Comparison of ENCODE assay signal across 12 cellular contexts in the genomic region with DNA sequence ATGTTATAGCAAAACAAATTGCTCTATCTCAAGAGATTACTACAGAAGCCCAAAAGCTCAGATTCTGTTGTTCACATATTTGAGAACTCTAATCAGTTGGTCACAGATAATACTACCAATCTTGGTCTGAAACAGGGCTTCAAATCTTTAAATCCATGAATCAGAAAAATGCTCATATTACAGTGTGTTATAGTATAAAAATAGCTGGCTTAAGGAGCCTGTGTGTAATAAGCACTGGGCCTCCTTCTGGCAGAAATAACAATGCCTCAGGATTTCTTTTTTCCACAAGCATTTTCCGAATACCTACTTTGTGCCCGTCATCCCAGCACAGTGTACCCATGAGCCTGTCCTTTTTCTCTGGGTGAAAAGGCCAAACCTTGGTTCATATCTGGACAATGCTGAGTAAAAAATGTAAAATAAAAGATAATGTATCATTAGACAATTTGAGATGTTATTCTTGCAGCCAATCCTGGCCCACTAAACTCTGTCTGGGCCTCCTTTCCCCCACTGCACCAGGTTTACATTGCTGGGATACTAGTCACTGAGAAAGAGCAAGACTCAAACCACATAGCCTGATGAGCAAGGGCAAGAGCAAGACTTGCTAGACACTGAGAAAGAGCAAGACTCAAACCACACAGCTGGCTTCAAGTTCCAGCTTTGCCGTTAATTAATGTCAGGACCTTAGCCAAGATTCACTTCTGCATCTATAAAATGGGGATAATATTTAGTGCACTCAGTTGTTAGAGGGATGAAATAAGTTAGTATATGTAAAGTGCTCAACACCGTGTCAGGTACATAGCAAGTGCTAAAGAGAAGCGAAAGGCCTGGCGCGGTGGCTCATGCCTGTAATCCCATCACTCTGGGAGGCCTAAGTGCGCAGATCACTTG. TPM values are rescaled to one million over a fixed set of nuclear protein-coding genes. Genes with fewer than 3 reads are reported as not detected.
DNase-seq lines count a peak whose midpoint lies in the region; ATAC-seq and TF ChIP-seq lines count a peak whose summit lies in the region.
"Had no signal": no experiment of that assay in that cellular context is flagged by ENCODE, and none has a peak within 500 bp of the region (broad histone marks: within the 10 kb centered on the region; RNA-seq: fewer than 3 reads in every experiment).

No MANE protein-coding gene starts in this region.

- no peaks in the 10 kb centered on the region for H3K36me3 ChIP-seq in CD4-positive, alpha-beta memory T cell (ENCODE audit: insufficient read depth, low read length)
- H3K36me3 ChIP-seq in naive thymus-derived CD4-positive, alpha-beta T cell (ENCODE audit: control insufficient read depth in 2 of 3, insufficient read depth in 3 of 3, low read length in 3 of 3), result peaks cover 0 to 15% (median 3%) of the 10 kb centered on the region in 3 experiments
- peaks cover 3% of the 10 kb centered on the region for H3K36me3 ChIP-seq in suprapubic skin
- H3K36me3 ChIP-seq in heart left ventricle, result peaks cover 0 to 13% (median 8%) of the 10 kb centered on the region in 9 donors
- peaks cover 0 to 3% of the 10 kb centered on the region in 2 donors for H3K36me3 ChIP-seq in left lung

- no peak overlapping the region for H3K4me3 ChIP-seq in CD4-positive, alpha-beta memory T cell (ENCODE audit: low read length in 2 of 2)
- no peak overlapping the region for H3K4me3 ChIP-seq in naive thymus-derived CD4-positive, alpha-beta T cell (ENCODE audit: low read length)
- H3K4me3 ChIP-seq in suprapubic skin (no peak overlapping the region), heart left ventricle (no peak overlapping the region), left lung (no peak overlapping the region)

- H3K4me1 Mint-ChIP-seq in CD4-positive, alpha-beta memory T cell, result peaks cover 28 to 62% (median 43%) of the 10 kb centered on the region in 4 donors
- peaks cover 17 to 29% (median 19%) of the 10 kb centered on the region in 3 donors for H3K4me1 Mint-ChIP-seq in IgD-negative memory B cell
- H3K4me1 Mint-ChIP-seq in naive thymus-derived CD4-positive, alpha-beta T cell, result peaks cover 26 to 70% (median 63%) of the 10 kb centered on the region in 7 donors

- H3K27me3 ChIP-seq in CD4-positive, alpha-beta memory T cell (ENCODE audit: insufficient read depth, low read length), result no peaks in the 10 kb centered on the region
- H3K27me3 ChIP-seq in naive thymus-derived CD4-positive, alpha-beta T cell (ENCODE audit: control insufficient read depth in 2 of 2, insufficient read depth in 2 of 2, low read length in 2 of 2), result no peaks in the 10 kb centered on the region
- H3K27me3 ChIP-seq in suprapubic skin, result no peaks in the 10 kb centered on the region
- H3K27me3 ChIP-seq in heart left ventricle, result no peaks in the 10 kb centered on the region
- no peaks in the 10 kb centered on the region for H3K27me3 ChIP-seq in left lung

- peak overlapping the region in 5 of 7 donors; percentile 30 to 66 (median 41) for H3K27ac Mint-ChIP-seq in CD4-positive, alpha-beta memory T cell
- H3K27ac Mint-ChIP-seq in IgD-negative memory B cell, result peak overlapping the region in 2 of 3 donors; percentile 23 to 61
- H3K27ac Mint-ChIP-seq in naive thymus-derived CD4-positive, alpha-beta T cell, result peak overlapping the region in 5 of 9 donors; percentile 16 to 82 (median 28)

- no peak for ATAC-seq in naive thymus-derived CD4-positive, alpha-beta T cell
- ATAC-seq in GM21390 (IDR thresholded peaks at IDR 0.05; ENCODE audit: unreplicated experiment) (no peak), heart left ventricle (no peak), left lung (no peak)

- H3K27ac ChIP-seq in CD4-positive, alpha-beta memory T cell (ENCODE audit: low read depth, low read length), result no peak overlapping the region
- H3K27ac ChIP-seq in naive thymus-derived CD4-positive, alpha-beta T cell (ENCODE audit: low read depth, low read length), result no peak overlapping the region
- H3K27ac ChIP-seq in suprapubic skin, result no peak overlapping the region
- peak overlapping the region in 2 of 12 donors; percentile 13 to 30 for H3K27ac ChIP-seq in heart left ventricle
- H3K27ac ChIP-seq in left lung, result no peak overlapping the region

- WGBS in suprapubic skin, result 89% methylated on average over 8 of the region's 8 CpGs
- WGBS in heart left ventricle, 4 donors, result 75 to 85% (median 82%) methylated on average over 8 of the region's 8 CpGs

- no peaks in the 10 kb centered on the region for H3K9me3 ChIP-seq in CD4-positive, alpha-beta memory T cell (ENCODE audit: control insufficient read depth in 1 of 2, low read length in 2 of 2)
- H3K9me3 ChIP-seq in naive thymus-derived CD4-positive, alpha-beta T cell (ENCODE audit: control insufficient read depth in 2 of 3, low read length in 3 of 3), result peaks cover 0 to 7% (median 0%) of the 10 kb centered on the region in 3 experiments
- H3K9me3 ChIP-seq in suprapubic skin, result no peaks in the 10 kb centered on the region
- H3K9me3 ChIP-seq in heart left ventricle, result peaks cover 0 to 11% (median 3%) of the 10 kb centered on the region in 12 donors
- no peaks in the 10 kb centered on the region for H3K9me3 ChIP-seq in left lung

- peaks cover 32% of the 10 kb centered on the region for H3K4me1 ChIP-seq in CD4-positive, alpha-beta memory T cell (ENCODE audit: insufficient read depth, low read length)
- peaks cover 15 to 26% of the 10 kb centered on the region in 2 donors for H3K4me1 ChIP-seq in naive thymus-derived CD4-positive, alpha-beta T cell (ENCODE audit: control insufficient read depth in 2 of 2, insufficient read depth in 2 of 2, low read length in 2 of 2)
- H3K4me1 ChIP-seq in suprapubic skin, result peaks cover 16% of the 10 kb centered on the region
- H3K4me1 ChIP-seq in heart left ventricle, result peaks cover 0 to 68% (median 36%) of the 10 kb centered on the region in 12 donors
- peaks cover 5 to 46% of the 10 kb centered on the region in 2 donors for H3K4me1 ChIP-seq in left lung

- no peak for DNase-seq in CD4-positive, alpha-beta memory T cell
- DNase-seq in amniotic stem cell (lab: John Stamatoyannopoulos, UW), result peak; percentile 32
- no peak for DNase-seq in naive thymus-derived CD4-positive, alpha-beta T cell
- no peak for DNase-seq in suprapubic skin (ENCODE audit: low spot score in 2 of 2)
- DNase-seq in heart left ventricle, result no peak
- DNase-seq in left lung, result no peak
- DNase-seq: anterior cingulate cortex, GOT3, midbrain, NCI-H1092 had no signal

- H3K36me3 Mint-ChIP-seq in CD4-positive, alpha-beta memory T cell, result peaks cover 12 to 44% of the 10 kb centered on the region in 2 donors
- H3K36me3 Mint-ChIP-seq in IgD-negative memory B cell, result peaks cover 9% of the 10 kb centered on the region
- peaks cover 2 to 19% (median 12%) of the 10 kb centered on the region in 5 donors for H3K36me3 Mint-ChIP-seq in naive thymus-derived CD4-positive, alpha-beta T cell

- no peaks in the 10 kb centered on the region for H3K27me3 Mint-ChIP-seq in CD4-positive, alpha-beta memory T cell
- no peaks in the 10 kb centered on the region for H3K27me3 Mint-ChIP-seq in IgD-negative memory B cell
- peaks cover 0 to 4% (median 0%) of the 10 kb centered on the region in 5 donors for H3K27me3 Mint-ChIP-seq in naive thymus-derived CD4-positive, alpha-beta T cell

- peak overlapping the region in 6 of 8 donors; percentile 5 to 49 (median 24) for H3K4me3 Mint-ChIP-seq in CD4-positive, alpha-beta memory T cell
- peak overlapping the region in 2 of 4 donors; percentile 41 to 55 for H3K4me3 Mint-ChIP-seq in IgD-negative memory B cell
- peak overlapping the region in 9 of 10 donors; percentile 25 to 57 (median 45) for H3K4me3 Mint-ChIP-seq in naive thymus-derived CD4-positive, alpha-beta T cell

- TF ChIP-seq POLR2A in suprapubic skin (IDR thresholded peaks at IDR 0.05) (no peak), heart left ventricle (IDR thresholded peaks at IDR 0.05) (no peak)

- no peak for TF ChIP-seq EP300 in suprapubic skin (IDR thresholded peaks at IDR 0.05)

- POLR2A ChIA-PET in CD4-positive, alpha-beta memory T cell (lab: Charles Lee; ENCODE audit: partially characterized antibody), result interaction anchor here (0.5 to 1.2 kb wide), 5 partner anchors 15 to 460 kb away, joined by 3 to 4 read pairs (median 3); no protein-coding TSS in a partner anchor
- POLR2A ChIA-PET in naive thymus-derived CD4-positive, alpha-beta T cell (lab: Charles Lee), result interaction anchor here (1.1 to 3.3 kb wide), 4 partner anchors 14 to 20 kb away, joined by 4 to 20 read pairs (median 12); partner anchors contain the start of gene ADAR

- CTCF ChIA-PET in CD4-positive, alpha-beta memory T cell (lab: Charles Lee; ENCODE audit: partially characterized antibody), result interaction anchor here (1.0 to 1.7 kb wide), 2 partner anchors 14 to 18 kb away, joined by 3 read pairs; no protein-coding TSS in a partner anchor
- CTCF ChIA-PET in naive thymus-derived CD4-positive, alpha-beta T cell (lab: Charles Lee), result interaction anchor here (1.0 to 1.8 kb wide), 2 partner anchors 21 to 65 kb away, joined by 4 to 10 read pairs; no protein-coding TSS in a partner anchor

- H3K9me3 Mint-ChIP-seq in CD4-positive, alpha-beta memory T cell, result peaks cover 0 to 12% (median 6%) of the 10 kb centered on the region in 8 donors
- H3K9me3 Mint-ChIP-seq in IgD-negative memory B cell, result peaks cover under 1 to 7% (median 4%) of the 10 kb centered on the region in 3 donors
- H3K9me3 Mint-ChIP-seq in naive thymus-derived CD4-positive, alpha-beta T cell, result peaks cover 6 to 15% (median 11%) of the 10 kb centered on the region in 11 donors

- intact Hi-C loops in CD4-positive, alpha-beta memory T cell (cut with micrococcal nuclease), result no loop called here
- intact Hi-C loops in naive thymus-derived CD4-positive, alpha-beta T cell (cut with micrococcal nuclease), result loop anchor here (5.0 kb wide), 4 partner anchors 298 to 953 kb away; partner anchors contain the start of genes ATP8B2 (in 1 of the 2), EFNA4 (in 1 of the 2), ILF2 (in 1 of the 2) and UBAP2L (in 1 of the 2)
- intact Hi-C loops in heart left ventricle (cut with DNase I) (no loop called here), left lung (cut with DNase I) (no loop called here)

- no peak for TF ChIP-seq CTCF in suprapubic skin (IDR thresholded peaks at IDR 0.05)
- TF ChIP-seq CTCF in heart left ventricle (IDR thresholded peaks at IDR 0.05), result no peak
- TF ChIP-seq CTCF in left lung (IDR thresholded peaks at IDR 0.05), result no peak

RNA-seq across cellular contexts. Expression of gene ADAR, which starts 17.0 kb away (rescaled TPM):
- 100 to 1,000 TPM; 240 to 247 TPM for total RNA-seq in CD4-positive, alpha-beta memory T cell
- polyA plus RNA-seq in CD4-positive, alpha-beta memory T cell, result 100 to 1,000 TPM in 1 of 2 donors, 10 to 100 TPM in 1; 64.4 to 162 TPM
- polyA plus RNA-seq in IgD-negative memory B cell, result 141 TPM
- total RNA-seq in naive thymus-derived CD4-positive, alpha-beta T cell, result 100 to 1,000 TPM; 206 to 408 (median 237) TPM
- 100 to 1,000 TPM; 101 to 167 TPM for polyA plus RNA-seq in naive thymus-derived CD4-positive, alpha-beta T cell
- 100 to 1,000 TPM in 2 of 4 donors, 10 to 100 TPM in 2; 73.7 to 107 (median 93.2) TPM for total RNA-seq in suprapubic skin
- 100 to 1,000 TPM in 1 of 9 donors, 10 to 100 TPM in 8; 52.1 to 117 (median 63.1) TPM for total RNA-seq in heart left ventricle
- polyA plus RNA-seq in heart left ventricle, result 10 to 100 TPM; 16.0 to 29.5 TPM
- total RNA-seq in left lung, result 100 to 1,000 TPM; 168 to 197 TPM

RNA-seq across cellular contexts. Expression of gene CHRNB2, which starts 57.4 kb away (rescaled TPM):
- total RNA-seq in CD4-positive, alpha-beta memory T cell, result not detected
- polyA plus RNA-seq in CD4-positive, alpha-beta memory T cell, result not detected
- polyA plus RNA-seq in IgD-negative memory B cell, result 0.04 TPM
- total RNA-seq in naive thymus-derived CD4-positive, alpha-beta T cell, result not detected
- polyA plus RNA-seq in naive thymus-derived CD4-positive, alpha-beta T cell, result not detected
- total RNA-seq in suprapubic skin, result under 1 TPM; 0.26 to 0.83 (median 0.33) TPM
- under 1 TPM in 3 of 9 donors, not detected in 6; 0.05 to 0.14 (median 0.06) TPM for total RNA-seq in heart left ventricle
- under 1 TPM in 1 of 2 donors, not detected in 1; 0.03 TPM for polyA plus RNA-seq in heart left ventricle
- total RNA-seq in left lung, result under 1 TPM in 1 of 2 donors, not detected in 1; 0.09 TPM

Comparison
In these comparisons a context has a peak if more than half of its experiments do, and no peak if none do; other contexts are left out.
1. intact Hi-C loops: an anchor here in naive thymus-derived CD4-positive, alpha-beta T cell (5.0 kb wide); none called in CD4-positive, alpha-beta memory T cell, heart left ventricle and left lung.